ENCODE assay signal across 1 cellular context in the genomic region with DNA sequence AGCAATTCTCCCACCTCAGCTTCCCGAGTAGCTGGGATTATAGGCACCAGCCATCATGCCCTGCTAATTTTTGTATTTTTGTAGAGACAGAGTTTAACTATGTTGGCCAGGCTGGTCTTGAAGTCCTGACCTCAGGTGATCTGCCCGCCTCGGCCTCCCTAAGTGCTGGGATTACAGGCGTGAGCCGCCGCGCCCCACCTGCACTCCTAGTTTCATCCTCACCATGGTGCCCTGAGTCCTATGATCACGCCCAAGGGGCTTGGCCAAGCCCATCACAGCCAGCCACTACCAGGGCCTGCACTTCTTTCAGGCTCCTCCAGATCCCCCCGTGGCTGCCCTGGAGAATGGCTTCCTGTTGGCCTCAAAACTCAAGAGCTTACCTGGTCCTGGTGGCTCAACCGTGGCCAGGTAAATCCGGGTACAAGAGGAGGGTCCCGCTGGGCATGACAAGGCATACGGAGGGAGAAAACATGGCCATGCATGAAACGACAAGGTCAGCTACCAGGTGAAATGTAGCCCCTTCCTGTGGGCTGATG.
TF ChIP-seq lines count a peak whose summit lies in the region.

No MANE protein-coding gene starts in this region.

TF ChIP-seq in HepG2, 621 proteins besides CTCF, POLR2A, EP300 and RAD21:
- no peak for TF ChIP-seq ZNF605 (CRISPR knock-in tag; IDR thresholded peaks at IDR 0.05)
- no peak for TF ChIP-seq ISL2 (CRISPR knock-in tag; IDR thresholded peaks at IDR 0.05)
- TF ChIP-seq KDM2A (CRISPR knock-in tag; IDR thresholded peaks at IDR 0.05; ENCODE audit: borderline replicate concordance, low read depth): 0 out of 2 replicates have a peak, but pooled peaks have one; percentile 7
- TF ChIP-seq ZBTB37 (CRISPR knock-in tag; IDR thresholded peaks at IDR 0.05): no peak
- no peak for TF ChIP-seq ZNF691 (CRISPR knock-in tag; IDR thresholded peaks at IDR 0.05; ENCODE audit: borderline replicate concordance, low read depth)
- no peak for TF ChIP-seq JUNB (CRISPR knock-in tag; IDR thresholded peaks at IDR 0.05; ENCODE audit: borderline replicate concordance)
- TF ChIP-seq MTF2 (CRISPR knock-in tag; IDR thresholded peaks at IDR 0.05; ENCODE audit: borderline replicate concordance): no peak
- TF ChIP-seq ZMAT3 (CRISPR knock-in tag; conservative IDR thresholded peaks at IDR 0.05): 0 out of 2 replicates have a peak, but pooled peaks have one; percentile 15
- TF ChIP-seq CBX5 (CRISPR knock-in tag; IDR thresholded peaks at IDR 0.05; ENCODE audit: borderline replicate concordance): no peak
- TF ChIP-seq CCDC6 (CRISPR knock-in tag; IDR thresholded peaks at IDR 0.05): no peak
- no peak for TF ChIP-seq RBAK (CRISPR knock-in tag; IDR thresholded peaks at IDR 0.05)
- TF ChIP-seq KMT2A (CRISPR knock-in tag; IDR thresholded peaks at IDR 0.05): peak; percentile 6; the same call in 1 of the 2 replicates
- no peak for TF ChIP-seq HOXA3 (CRISPR knock-in tag; IDR thresholded peaks at IDR 0.05)
- TF ChIP-seq, protein P1, sequence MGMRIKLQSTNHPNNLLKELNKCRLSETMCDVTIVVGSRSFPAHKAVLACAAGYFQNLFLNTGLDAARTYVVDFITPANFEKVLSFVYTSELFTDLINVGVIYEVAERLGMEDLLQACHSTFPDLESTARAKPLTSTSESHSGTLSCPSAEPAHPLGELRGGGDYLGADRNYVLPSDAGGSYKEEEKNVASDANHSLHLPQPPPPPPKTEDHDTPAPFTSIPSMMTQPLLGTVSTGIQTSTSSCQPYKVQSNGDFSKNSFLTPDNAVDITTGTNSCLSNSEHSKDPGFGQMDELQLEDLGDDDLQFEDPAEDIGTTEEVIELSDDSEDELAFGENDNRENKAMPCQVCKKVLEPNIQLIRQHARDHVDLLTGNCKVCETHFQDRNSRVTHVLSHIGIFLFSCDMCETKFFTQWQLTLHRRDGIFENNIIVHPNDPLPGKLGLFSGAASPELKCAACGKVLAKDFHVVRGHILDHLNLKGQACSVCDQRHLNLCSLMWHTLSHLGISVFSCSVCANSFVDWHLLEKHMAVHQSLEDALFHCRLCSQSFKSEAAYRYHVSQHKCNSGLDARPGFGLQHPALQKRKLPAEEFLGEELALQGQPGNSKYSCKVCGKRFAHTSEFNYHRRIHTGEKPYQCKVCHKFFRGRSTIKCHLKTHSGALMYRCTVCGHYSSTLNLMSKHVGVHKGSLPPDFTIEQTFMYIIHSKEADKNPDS (CRISPR knock-in tag; IDR thresholded peaks at IDR 0.05): no peak
- peak; percentile 32 for TF ChIP-seq ZNF883 (CRISPR knock-in tag; IDR thresholded peaks at IDR 0.05; ENCODE audit: not compliant biosample characterization)
